8 cellular contexts compared by ENCODE assay signal in the genomic region with DNA sequence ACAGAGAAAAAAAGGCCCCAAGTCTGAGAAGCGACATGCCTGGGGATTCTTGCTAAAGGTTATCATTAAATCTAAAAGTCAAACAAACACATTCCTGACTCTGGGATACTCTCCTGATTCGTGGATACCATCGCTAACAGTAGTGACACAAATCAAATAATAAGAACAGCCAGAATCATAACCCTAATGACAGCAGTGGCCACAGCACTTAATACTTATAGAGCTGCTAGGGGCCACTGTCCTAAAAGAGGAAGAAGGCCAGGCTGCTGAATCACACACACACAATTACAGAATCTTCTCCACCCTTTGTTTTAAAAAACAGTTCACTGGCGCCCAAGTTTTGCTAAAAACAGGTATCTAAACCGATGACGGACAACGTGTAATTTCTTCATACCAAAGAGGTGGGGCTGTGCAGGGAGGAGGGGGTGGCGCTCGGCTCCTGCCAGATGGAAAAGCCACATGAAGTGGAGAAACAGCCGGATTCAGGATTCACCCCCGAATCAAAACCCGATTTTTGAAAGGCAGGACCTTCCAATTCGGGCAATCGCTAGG. TPM values are rescaled to one million over a fixed set of nuclear protein-coding genes. Genes with fewer than 3 reads are reported as not detected.
DNase-seq lines count a peak whose midpoint lies in the region; ATAC-seq and TF ChIP-seq lines count a peak whose summit lies in the region.

No MANE protein-coding gene starts in this region.

- H3K79me2 ChIP-seq in neural cell (replicated peaks; ENCODE audit: insufficient read depth, low read length) = peaks cover 44% of the 10 kb centered on the region

- H2AFZ ChIP-seq in neural cell (ENCODE audit: low read depth, low read length) = no peak overlapping the region

- peaks cover 54% of the 10 kb centered on the region for H3K4me1 Mint-ChIP-seq in activated CD4-positive, alpha-beta memory T cell treated with anti-CD3 and anti-CD28 coated beads for 36 hours (ENCODE audit: low read depth)

- POLR2A ChIA-PET in activated CD4-positive, alpha-beta memory T cell treated with anti-CD3 and anti-CD28 coated beads for 36 hours (lab: Charles Lee) = interaction anchor here (0.9 to 2.3 kb wide), 4 partner anchors 8 to 28 kb away, joined by 3 to 11 read pairs (median 8); no protein-coding TSS in a partner anchor

- H3K27ac ChIP-seq in neural cell (ENCODE audit: low read length) = peak overlapping the region; percentile 83

- DNase-seq in NCI-H1417 (lab: John Stamatoyannopoulos, UW) (peak in 2 of 3 experiments; percentile 71 to 77), NCI-H1417 treated with DMSO at 0.1 percent for 48 hours (lab: John Stamatoyannopoulos, UW) (no peak), MV-4-11 (lab: John Stamatoyannopoulos, UW) (peak; percentile 59), fibroblast of pulmonary artery (ENCODE audit: low read depth) (peak; percentile 61)
- DNase-seq in activated CD4-positive, alpha-beta memory T cell treated with anti-CD3 and anti-CD28 coated beads for 36 hours = peak; percentile 49

- TF ChIP-seq CTCF in fibroblast of pulmonary artery (IDR thresholded peaks at IDR 0.05; ENCODE audit: low read length, missing control alignments) (no peak), neural cell (IDR thresholded peaks at IDR 0.05; ENCODE audit: poor library complexity, severe bottlenecking) (no peak)

- intact Hi-C loops in activated CD4-positive, alpha-beta memory T cell treated with anti-CD3 and anti-CD28 coated beads for 36 hours (cut with micrococcal nuclease) = loop anchor here (1.0 kb wide), 2 partner anchors 8 to 21 kb away; no protein-coding TSS in a partner anchor

- peak overlapping the region; percentile 92 for H3K27ac Mint-ChIP-seq in activated CD4-positive, alpha-beta memory T cell treated with anti-CD3 and anti-CD28 coated beads for 36 hours

- CTCF ChIA-PET in activated CD4-positive, alpha-beta memory T cell treated with anti-CD3 and anti-CD28 coated beads for 36 hours (lab: Charles Lee) = interaction anchor here (0.7 to 4.6 kb wide), 8 partner anchors 9 to 50 kb away, joined by 3 to 33 read pairs (median 4); no protein-coding TSS in a partner anchor

- peaks cover 5% of the 10 kb centered on the region for H3F3A ChIP-seq in neural cell (ENCODE audit: insufficient read depth, low read length, poor library complexity, severe bottlenecking)

- peak overlapping the region; percentile 92 for H3K9ac ChIP-seq in neural cell (ENCODE audit: low read length)

- H3K9me3 Mint-ChIP-seq in activated CD4-positive, alpha-beta memory T cell treated with anti-CD3 and anti-CD28 coated beads for 36 hours = no peaks in the 10 kb centered on the region

- H3K4me3 ChIP-seq in fibroblast of pulmonary artery (replicated peaks; ENCODE audit: low read depth, low read length) (peak overlapping the region; percentile 91), neural cell (ENCODE audit: low read length) (peak overlapping the region; percentile 89)

- H3K9me3 ChIP-seq in neural cell (ENCODE audit: low read length) = no peaks in the 10 kb centered on the region

- no peaks in the 10 kb centered on the region for H3K27me3 Mint-ChIP-seq in activated CD4-positive, alpha-beta memory T cell treated with anti-CD3 and anti-CD28 coated beads for 36 hours

- H3K27me3 ChIP-seq in neural cell (ENCODE audit: insufficient read depth, low read depth, low read length) = no peaks in the 10 kb centered on the region

- TF ChIP-seq EP300 in neural cell (conservative IDR thresholded peaks at IDR 0.05; ENCODE audit: poor library complexity, severe bottlenecking) = no peak

- H4K20me1 ChIP-seq in neural cell (ENCODE audit: insufficient read depth) = no peaks in the 10 kb centered on the region

- no peaks in the 10 kb centered on the region for H3K9me2 ChIP-seq in neural cell (ENCODE audit: insufficient read depth, low read length)

- H3K36me3 ChIP-seq in neural cell (ENCODE audit: insufficient read depth, low read length) = no peaks in the 10 kb centered on the region

- ATAC-seq in GM19397 (IDR thresholded peaks at IDR 0.05; ENCODE audit: unreplicated experiment) (no peak), GM18861 (IDR thresholded peaks at IDR 0.05; ENCODE audit: unreplicated experiment) (no peak)

- TF ChIP-seq RAD21 in neural cell (conservative IDR thresholded peaks at IDR 0.05) = no peak

- H3K36me3 Mint-ChIP-seq in activated CD4-positive, alpha-beta memory T cell treated with anti-CD3 and anti-CD28 coated beads for 36 hours = peaks cover 7% of the 10 kb centered on the region

- peak overlapping the region; percentile 93 for H3K4me3 Mint-ChIP-seq in activated CD4-positive, alpha-beta memory T cell treated with anti-CD3 and anti-CD28 coated beads for 36 hours

- peak overlapping the region; percentile 53 for H3K4me2 ChIP-seq in neural cell (ENCODE audit: low read length)

TF ChIP-seq in neural cell, 6 proteins besides CTCF, POLR2A, EP300 and RAD21:
- TF ChIP-seq, protein P1, sequence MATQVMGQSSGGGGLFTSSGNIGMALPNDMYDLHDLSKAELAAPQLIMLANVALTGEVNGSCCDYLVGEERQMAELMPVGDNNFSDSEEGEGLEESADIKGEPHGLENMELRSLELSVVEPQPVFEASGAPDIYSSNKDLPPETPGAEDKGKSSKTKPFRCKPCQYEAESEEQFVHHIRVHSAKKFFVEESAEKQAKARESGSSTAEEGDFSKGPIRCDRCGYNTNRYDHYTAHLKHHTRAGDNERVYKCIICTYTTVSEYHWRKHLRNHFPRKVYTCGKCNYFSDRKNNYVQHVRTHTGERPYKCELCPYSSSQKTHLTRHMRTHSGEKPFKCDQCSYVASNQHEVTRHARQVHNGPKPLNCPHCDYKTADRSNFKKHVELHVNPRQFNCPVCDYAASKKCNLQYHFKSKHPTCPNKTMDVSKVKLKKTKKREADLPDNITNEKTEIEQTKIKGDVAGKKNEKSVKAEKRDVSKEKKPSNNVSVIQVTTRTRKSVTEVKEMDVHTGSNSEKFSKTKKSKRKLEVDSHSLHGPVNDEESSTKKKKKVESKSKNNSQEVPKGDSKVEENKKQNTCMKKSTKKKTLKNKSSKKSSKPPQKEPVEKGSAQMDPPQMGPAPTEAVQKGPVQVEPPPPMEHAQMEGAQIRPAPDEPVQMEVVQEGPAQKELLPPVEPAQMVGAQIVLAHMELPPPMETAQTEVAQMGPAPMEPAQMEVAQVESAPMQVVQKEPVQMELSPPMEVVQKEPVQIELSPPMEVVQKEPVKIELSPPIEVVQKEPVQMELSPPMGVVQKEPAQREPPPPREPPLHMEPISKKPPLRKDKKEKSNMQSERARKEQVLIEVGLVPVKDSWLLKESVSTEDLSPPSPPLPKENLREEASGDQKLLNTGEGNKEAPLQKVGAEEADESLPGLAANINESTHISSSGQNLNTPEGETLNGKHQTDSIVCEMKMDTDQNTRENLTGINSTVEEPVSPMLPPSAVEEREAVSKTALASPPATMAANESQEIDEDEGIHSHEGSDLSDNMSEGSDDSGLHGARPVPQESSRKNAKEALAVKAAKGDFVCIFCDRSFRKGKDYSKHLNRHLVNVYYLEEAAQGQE (IDR thresholded peaks at IDR 0.05; ENCODE audit: borderline replicate concordance) = peak; percentile 51
- TF ChIP-seq TAF1 (IDR thresholded peaks at IDR 0.05; ENCODE audit: low read depth) = no peak
- TF ChIP-seq MXI1 (conservative IDR thresholded peaks at IDR 0.05; ENCODE audit: poor library complexity, severe bottlenecking) = peak; percentile 39
- TF ChIP-seq POLR2AphosphoS5 (IDR thresholded peaks at IDR 0.05) = peak; percentile 42

RNA-seq across cellular contexts. Expression of a gene that starts 1.1 kb away (rescaled TPM):
- 10 to 100 TPM; 69.2 to 71.8 TPM for total RNA-seq in activated CD4-positive, alpha-beta memory T cell treated with anti-CD3 and anti-CD28 coated beads for 36 hours
- polyA plus RNA-seq in neural cell = 67.4 and 72.8 TPM in 2 replicates
- 108 and 117 TPM in 2 replicates for polyA minus RNA-seq in neural cell
